1 cellular context compared by ENCODE assay signal in genomic region chr6:36139431-36139830, GRCh38.
TF ChIP-seq lines count a peak whose summit lies in the region.

No MANE protein-coding gene starts in this region.

TF ChIP-seq in HCT116, 20 proteins besides CTCF, POLR2A, EP300 and RAD21 (continued from another document):
- no peak for TF ChIP-seq REST (IDR thresholded peaks at IDR 0.05; ENCODE audit: low read depth)
- no peak for TF ChIP-seq CEBPB (IDR thresholded peaks at IDR 0.05; ENCODE audit: low read depth)
- TF ChIP-seq JUND (IDR thresholded peaks at IDR 0.05) = no peak
TF ChIP-seq in HCT116: peak in this region for 0.
